ENCODE assay signal across 8 cellular contexts in the genomic region with DNA sequence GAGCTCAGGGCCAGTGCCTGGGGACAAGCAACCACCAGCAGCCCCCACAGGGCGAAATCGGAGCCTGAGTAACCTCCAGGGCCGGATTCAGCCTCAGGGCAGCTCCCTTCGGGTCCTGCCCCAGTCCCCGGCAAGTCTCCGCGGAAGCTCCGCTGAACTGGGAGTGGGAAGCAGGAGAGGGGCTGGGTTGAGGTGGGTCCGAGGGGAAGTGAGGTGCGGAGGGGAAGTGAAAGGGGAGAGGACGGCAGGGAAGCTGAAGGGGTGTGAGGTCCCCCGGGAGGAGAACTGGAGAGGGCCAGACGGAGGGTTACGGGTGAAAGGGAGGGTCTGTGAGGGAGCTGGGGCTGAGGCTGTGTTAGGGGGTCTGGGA. TPM values are rescaled to one million over a fixed set of nuclear protein-coding genes. Genes with fewer than 3 reads are reported as not detected.
DNase-seq lines count a peak whose midpoint lies in the region; ATAC-seq and TF ChIP-seq lines count a peak whose summit lies in the region.

No MANE protein-coding gene starts in this region.

- no peaks in the 10 kb centered on the region for H3K4me1 Mint-ChIP-seq in T-helper 1 cell treated with Interleukin-12 subunit alpha and Interleukin-12 subunit beta and Interleukin-4 antibody, amounts not matched to agents 30 μg/mL and 1 μg/mL, for 36 hours (ENCODE audit: low read depth)
- peaks cover 34% of the 10 kb centered on the region for H3K4me1 Mint-ChIP-seq in activated B cell treated with CpG ODN at 0.5 μM for 24 hours

- H3K4me3 Mint-ChIP-seq in T-helper 1 cell treated with Interleukin-12 subunit alpha and Interleukin-12 subunit beta and Interleukin-4 antibody, amounts not matched to agents 30 μg/mL and 1 μg/mL, for 36 hours, result peak overlapping the region; percentile 10
- peak overlapping the region; percentile 79 for H3K4me3 Mint-ChIP-seq in activated B cell treated with CpG ODN at 0.5 μM for 24 hours

- H3K4me3 ChIP-seq in MG63, result no peak overlapping the region

- DNase-seq in T-helper 1 cell, result no peak
- peak; percentile 24 for DNase-seq in activated B cell treated with CpG ODN at 0.5 μM for 24 hours
- peak in 1 of 49 donors; percentile 25 for DNase-seq in substantia nigra (lab: John Stamatoyannopoulos, UW)
- no peak for DNase-seq in MG63
- DNase-seq in activated gamma-delta T cell (lab: John Stamatoyannopoulos, UW), result no peak
- no peak for DNase-seq in stimulated activated CD4-positive, alpha-beta T cell treated with anti-CD3 and anti-CD28 coated beads, Interleukin-15, amount 100 ng/mL, for 24 hours

- ATAC-seq in activated B cell treated with CpG ODN at 0.5 μM for 24 hours (ENCODE audit: low read depth), result no peak

- POLR2A ChIA-PET in activated B cell treated with CpG ODN at 0.5 μM for 24 hours (lab: Charles Lee), result no interaction called here

- intact Hi-C loops in activated B cell treated with CpG ODN at 0.5 μM for 24 hours (cut with micrococcal nuclease), result loop anchor here (1.0 kb wide), 1 partner anchor 64 kb away; a partner anchor contains a TSS

- H3K36me3 Mint-ChIP-seq in T-helper 1 cell treated with Interleukin-12 subunit alpha and Interleukin-12 subunit beta and Interleukin-4 antibody, amounts not matched to agents 30 μg/mL and 1 μg/mL, for 36 hours (ENCODE audit: low read depth), result no peaks in the 10 kb centered on the region
- H3K36me3 Mint-ChIP-seq in activated B cell treated with CpG ODN at 0.5 μM for 24 hours (ENCODE audit: low read depth), result no peaks in the 10 kb centered on the region

- TF ChIP-seq CTCF in activated B cell treated with CpG ODN at 0.5 μM for 24 hours (IDR thresholded peaks at IDR 0.05), result no peak

- H3K27ac ChIP-seq in layer of hippocampus (ENCODE audit: low read depth, low read length) (peak overlapping the region; percentile 83), substantia nigra (ENCODE audit: low read depth, low read length, poor library complexity, severe bottlenecking) (peak overlapping the region; percentile 95)

- H3K27ac Mint-ChIP-seq in T-helper 1 cell treated with Interleukin-12 subunit alpha and Interleukin-12 subunit beta and Interleukin-4 antibody, amounts not matched to agents 30 μg/mL and 1 μg/mL, for 36 hours, result no peak overlapping the region
- no peak overlapping the region for H3K27ac Mint-ChIP-seq in activated B cell treated with CpG ODN at 0.5 μM for 24 hours

- H3K36me3 ChIP-seq in MG63, result no peaks in the 10 kb centered on the region

- peaks cover 46% of the 10 kb centered on the region for H3K27me3 Mint-ChIP-seq in T-helper 1 cell treated with Interleukin-12 subunit alpha and Interleukin-12 subunit beta and Interleukin-4 antibody, amounts not matched to agents 30 μg/mL and 1 μg/mL, for 36 hours (ENCODE audit: low read depth)
- H3K27me3 Mint-ChIP-seq in activated B cell treated with CpG ODN at 0.5 μM for 24 hours, result peaks cover 13% of the 10 kb centered on the region

- H3K27me3 ChIP-seq in layer of hippocampus (ENCODE audit: control insufficient read depth, insufficient read depth, low read length) (no peaks in the 10 kb centered on the region), MG63 (no peaks in the 10 kb centered on the region)

- no peaks in the 10 kb centered on the region for H3K9me3 ChIP-seq in MG63

- no peaks in the 10 kb centered on the region for H3K9me3 Mint-ChIP-seq in T-helper 1 cell treated with Interleukin-12 subunit alpha and Interleukin-12 subunit beta and Interleukin-4 antibody, amounts not matched to agents 30 μg/mL and 1 μg/mL, for 36 hours
- H3K9me3 Mint-ChIP-seq in activated B cell treated with CpG ODN at 0.5 μM for 24 hours, result no peaks in the 10 kb centered on the region

- CTCF ChIA-PET in activated B cell treated with CpG ODN at 0.5 μM for 24 hours (lab: Charles Lee), result no interaction called here

RNA-seq across cellular contexts. Expression of a gene that starts 0.6 kb away (rescaled TPM):
- 7.2 and 9.9 TPM in 2 replicates for total RNA-seq in activated B cell treated with CpG ODN at 0.5 μM for 24 hours
- 0.20 TPM in 1 of 2 replicates, not detected in the other for total RNA-seq in MG63 (2014; rRNA removed; shearing (Covaris generic); ENCODE audit: low replicate concordance)
